ENCODE assay signal across 15 cellular contexts in genomic region chr3:23592961-23593931, GRCh38.
A peak's percentile ranks its signal among the peaks of the same experiment; 100 is the strongest.
DNase-seq lines count a peak whose midpoint lies in the region; ATAC-seq and TF ChIP-seq lines count a peak whose summit lies in the region.
"Had no signal": no experiment of that assay in that cellular context is flagged by ENCODE, and none has a peak within 500 bp of the region (broad histone marks: within the 10 kb centered on the region; RNA-seq: fewer than 3 reads in every experiment).

No MANE protein-coding gene starts in this region.

- peak; percentile 62 for ATAC-seq in GM19043 (IDR thresholded peaks at IDR 0.05; ENCODE audit: low read depth, unreplicated experiment)
- ATAC-seq in HG02623 (IDR thresholded peaks at IDR 0.05; ENCODE audit: unreplicated experiment) = peak; percentile 42
- ATAC-seq in HG03432 (IDR thresholded peaks at IDR 0.05; ENCODE audit: unreplicated experiment) = peak; percentile 63
- ATAC-seq in HG02763 (IDR thresholded peaks at IDR 0.05; ENCODE audit: unreplicated experiment) = no peak
- ATAC-seq: effector memory CD8-positive, alpha-beta T cell; gastrocnemius medialis had no signal

- TF ChIP-seq CTCF in Calu3 (IDR thresholded peaks at IDR 0.05; ENCODE audit: unreplicated experiment) (no peak), right atrium auricular region (IDR thresholded peaks at IDR 0.05) (no peak)

- H3K27me3 ChIP-seq in right atrium auricular region = no peaks in the 10 kb centered on the region
- H3K27me3 ChIP-seq: gastrocnemius medialis, MG63, uterus had no signal

- H3K4me1 Mint-ChIP-seq in Calu3 (ENCODE audit: low read depth, unreplicated experiment) = no peaks in the 10 kb centered on the region

- CTCF ChIA-PET in Calu3 (lab: Charles Lee) = no interaction called here

- H3K36me3 Mint-ChIP-seq in Calu3 (ENCODE audit: insufficient read depth, unreplicated experiment) = no peaks in the 10 kb centered on the region

- no peaks in the 10 kb centered on the region for H3K36me3 ChIP-seq in right atrium auricular region
- H3K36me3 ChIP-seq: gastrocnemius medialis, MG63 had no signal

- peaks cover 0 to 5% of the 10 kb centered on the region in 2 donors for H3K4me1 ChIP-seq in right atrium auricular region
- H3K4me1 ChIP-seq: uterus had no signal

- H3K27ac Mint-ChIP-seq in Calu3 (ENCODE audit: unreplicated experiment) = no peak overlapping the region
- H3K27ac Mint-ChIP-seq: effector memory CD8-positive, alpha-beta T cell had no signal

- H3K4me3 ChIP-seq in GM08714 (ENCODE audit: low read length) (peak overlapping the region; percentile 14; the same call in 1 of the 2 replicates), right atrium auricular region (no peak overlapping the region)
- H3K4me3 ChIP-seq: gastrocnemius medialis, MG63, uterus had no signal

- DNase-seq in Calu3 (no peak), right atrium auricular region (ENCODE audit: low spot score) (no peak)
- no peak for DNase-seq in stimulated activated CD4-positive, alpha-beta T cell treated with anti-CD3 and anti-CD28 coated beads, Interleukin-15, amount 100 ng/mL, for 24 hours
- DNase-seq: ACHN; effector memory CD8-positive, alpha-beta T cell; gastrocnemius medialis; MG63; posterior cingulate gyrus; SK-N-SH; uterus had no signal

- H3K27ac ChIP-seq in right atrium auricular region = no peak overlapping the region
- H3K27ac ChIP-seq: uterus had no signal

- intact Hi-C loops in Calu3 (cut with micrococcal nuclease; ENCODE audit: unreplicated experiment) = no loop called here

- peaks cover 0 to 7% of the 10 kb centered on the region in 2 donors for H3K9me3 ChIP-seq in right atrium auricular region
- H3K9me3 ChIP-seq: gastrocnemius medialis, MG63, SK-N-SH, uterus had no signal

- H3K9me3 Mint-ChIP-seq in Calu3 (ENCODE audit: low read depth, unreplicated experiment) = no peaks in the 10 kb centered on the region

- no peak overlapping the region for H3K4me3 Mint-ChIP-seq in Calu3 (ENCODE audit: low read depth, unreplicated experiment)
- H3K4me3 Mint-ChIP-seq: effector memory CD8-positive, alpha-beta T cell had no signal

- no peaks in the 10 kb centered on the region for H3K27me3 Mint-ChIP-seq in Calu3 (ENCODE audit: unreplicated experiment)

- BruUV-seq in Calu3 (replicated peaks; lab: Mats Ljungman, UMichigan) = no TSS peak
